ENCODE assay signal across 1 cellular context in genomic region chr17:72125226-72125651, GRCh38.
TF ChIP-seq lines count a peak whose summit lies in the region.

No MANE protein-coding gene starts in this region.

TF ChIP-seq in HepG2, 621 proteins besides CTCF, POLR2A, EP300 and RAD21 (continued from another document and continues in another):
- no peak for TF ChIP-seq ZNF407 (CRISPR knock-in tag; IDR thresholded peaks at IDR 0.05; ENCODE audit: not compliant biosample characterization)
- peak; percentile 53 for TF ChIP-seq NCOA2 (CRISPR knock-in tag; IDR thresholded peaks at IDR 0.05)
- TF ChIP-seq SRSF1 (optimal IDR thresholded peaks at IDR 0.05; ENCODE audit: low read depth, low read length), result no peak
- no peak for TF ChIP-seq TERF1 (CRISPR knock-in tag; IDR thresholded peaks at IDR 0.05)
- TF ChIP-seq RFXAP (CRISPR knock-in tag; IDR thresholded peaks at IDR 0.05; ENCODE audit: borderline replicate concordance), result 0 out of 2 replicates have a peak, but pooled peaks have one; percentile 36
- TF ChIP-seq NFIB (CRISPR knock-in tag; IDR thresholded peaks at IDR 0.05; ENCODE audit: borderline replicate concordance), result no peak
- TF ChIP-seq EEA1 (CRISPR knock-in tag; IDR thresholded peaks at IDR 0.05; ENCODE audit: borderline replicate concordance), result no peak
- TF ChIP-seq DNMT1 (CRISPR knock-in tag; IDR thresholded peaks at IDR 0.05), result no peak
- peak; percentile 22; the same call in 1 of the 2 replicates for TF ChIP-seq KDM5A (IDR thresholded peaks at IDR 0.05; ENCODE audit: borderline replicate concordance, low read length)
- no peak for TF ChIP-seq MXD4 (CRISPR knock-in tag; IDR thresholded peaks at IDR 0.05)
- no peak for TF ChIP-seq ZNF30 (CRISPR knock-in tag; IDR thresholded peaks at IDR 0.05)
- TF ChIP-seq TMF1 (CRISPR knock-in tag; IDR thresholded peaks at IDR 0.05; ENCODE audit: low read depth), result no peak
- no peak for TF ChIP-seq SNAPC2 (CRISPR knock-in tag; IDR thresholded peaks at IDR 0.05)
- TF ChIP-seq, protein P1, sequence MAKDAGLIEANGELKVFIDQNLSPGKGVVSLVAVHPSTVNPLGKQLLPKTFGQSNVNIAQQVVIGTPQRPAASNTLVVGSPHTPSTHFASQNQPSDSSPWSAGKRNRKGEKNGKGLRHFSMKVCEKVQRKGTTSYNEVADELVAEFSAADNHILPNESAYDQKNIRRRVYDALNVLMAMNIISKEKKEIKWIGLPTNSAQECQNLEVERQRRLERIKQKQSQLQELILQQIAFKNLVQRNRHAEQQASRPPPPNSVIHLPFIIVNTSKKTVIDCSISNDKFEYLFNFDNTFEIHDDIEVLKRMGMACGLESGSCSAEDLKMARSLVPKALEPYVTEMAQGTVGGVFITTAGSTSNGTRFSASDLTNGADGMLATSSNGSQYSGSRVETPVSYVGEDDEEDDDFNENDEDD (CRISPR knock-in tag; IDR thresholded peaks at IDR 0.05; ENCODE audit: borderline replicate concordance), result no peak
- TF ChIP-seq MTF1 (CRISPR knock-in tag; IDR thresholded peaks at IDR 0.05), result no peak
- TF ChIP-seq ZNF570 (CRISPR knock-in tag; IDR thresholded peaks at IDR 0.05; ENCODE audit: borderline replicate concordance), result no peak
- no peak for TF ChIP-seq JDP2 (CRISPR knock-in tag; IDR thresholded peaks at IDR 0.05; ENCODE audit: borderline replicate concordance)
- peak; percentile 64; the same call in 1 of the 2 replicates for TF ChIP-seq ZC3H4 (CRISPR knock-in tag; IDR thresholded peaks at IDR 0.05; ENCODE audit: borderline replicate concordance)
- TF ChIP-seq ZFX (CRISPR knock-in tag; IDR thresholded peaks at IDR 0.05; ENCODE audit: low read depth), result 0 out of 2 replicates have a peak, but pooled peaks have one; percentile 30
- TF ChIP-seq NFYC (CRISPR knock-in tag; IDR thresholded peaks at IDR 0.05), result peak; percentile 50
- TF ChIP-seq SSRP1 (CRISPR knock-in tag; IDR thresholded peaks at IDR 0.05), result peak; percentile 56; the same call in 1 of the 2 replicates
- no peak for TF ChIP-seq PHB2 (IDR thresholded peaks at IDR 0.05; ENCODE audit: partially characterized antibody)
- TF ChIP-seq FOXK2 (IDR thresholded peaks at IDR 0.05), result no peak
- peak; percentile 54 for TF ChIP-seq TEAD3 (CRISPR knock-in tag; optimal IDR thresholded peaks at IDR 0.05; ENCODE audit: borderline replicate concordance)
- TF ChIP-seq PAWR (CRISPR knock-in tag; IDR thresholded peaks at IDR 0.05; ENCODE audit: borderline replicate concordance), result no peak
- 0 out of 2 replicates have a peak, but pooled peaks have one; percentile 56 for TF ChIP-seq KDM4B (CRISPR knock-in tag; IDR thresholded peaks at IDR 0.05)
- TF ChIP-seq PCBP1 (IDR thresholded peaks at IDR 0.05; ENCODE audit: borderline replicate concordance, low read depth, low read length), result no peak
- no peak for TF ChIP-seq RFX1 (IDR thresholded peaks at IDR 0.05)
- TF ChIP-seq KAT8 (CRISPR knock-in tag; IDR thresholded peaks at IDR 0.05), result 0 out of 2 replicates have a peak, but pooled peaks have one; percentile 23
- peak; percentile 21; the same call in 1 of the 2 replicates for TF ChIP-seq FOXP4 (CRISPR knock-in tag; IDR thresholded peaks at IDR 0.05)
- TF ChIP-seq, protein P2, sequence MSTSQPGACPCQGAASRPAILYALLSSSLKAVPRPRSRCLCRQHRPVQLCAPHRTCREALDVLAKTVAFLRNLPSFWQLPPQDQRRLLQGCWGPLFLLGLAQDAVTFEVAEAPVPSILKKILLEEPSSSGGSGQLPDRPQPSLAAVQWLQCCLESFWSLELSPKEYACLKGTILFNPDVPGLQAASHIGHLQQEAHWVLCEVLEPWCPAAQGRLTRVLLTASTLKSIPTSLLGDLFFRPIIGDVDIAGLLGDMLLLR (CRISPR knock-in tag; IDR thresholded peaks at IDR 0.05), result no peak
- TF ChIP-seq ATF2 (CRISPR knock-in tag; IDR thresholded peaks at IDR 0.05), result no peak; the same call in 1 of the 2 replicates
- TF ChIP-seq RARG (CRISPR knock-in tag; IDR thresholded peaks at IDR 0.05; ENCODE audit: low read depth), result no peak
- peak; percentile 41; the same call in 1 of the 2 replicates for TF ChIP-seq ZNF7 (CRISPR knock-in tag; IDR thresholded peaks at IDR 0.05)
- TF ChIP-seq BATF2 (CRISPR knock-in tag; IDR thresholded peaks at IDR 0.05), result no peak
- TF ChIP-seq SOX6 (IDR thresholded peaks at IDR 0.05), result no peak
- peak; percentile 11; the same call in 1 of the 2 replicates for TF ChIP-seq SOX6 (CRISPR knock-in tag; IDR thresholded peaks at IDR 0.05)
- no peak for TF ChIP-seq U2AF1 (optimal IDR thresholded peaks at IDR 0.05; ENCODE audit: low read depth, low read length)
- 0 out of 2 replicates have a peak, but pooled peaks have one; percentile 56 for TF ChIP-seq ZMYM4 (CRISPR knock-in tag; IDR thresholded peaks at IDR 0.05)
- peak; percentile 24; the same call in 1 of the 2 replicates for TF ChIP-seq MYC (CRISPR knock-in tag; IDR thresholded peaks at IDR 0.05; ENCODE audit: borderline replicate concordance)
- TF ChIP-seq ZSCAN21 (CRISPR knock-in tag; IDR thresholded peaks at IDR 0.05; ENCODE audit: borderline replicate concordance), result no peak
- TF ChIP-seq ZFAT (CRISPR knock-in tag; conservative IDR thresholded peaks at IDR 0.05), result no peak
- no peak for TF ChIP-seq ZNF749 (CRISPR knock-in tag; IDR thresholded peaks at IDR 0.05; ENCODE audit: borderline replicate concordance)
- TF ChIP-seq ZNF33B (CRISPR knock-in tag; IDR thresholded peaks at IDR 0.05), result no peak
- TF ChIP-seq REPIN1 (CRISPR knock-in tag; IDR thresholded peaks at IDR 0.05; ENCODE audit: borderline replicate concordance, low read depth), result no peak
- no peak for TF ChIP-seq CBX2 (IDR thresholded peaks at IDR 0.05; ENCODE audit: low read depth, low read length)
- no peak for TF ChIP-seq CBX2 (CRISPR knock-in tag; IDR thresholded peaks at IDR 0.05; ENCODE audit: low read depth)
- no peak for TF ChIP-seq SMAD1 (CRISPR knock-in tag; IDR thresholded peaks at IDR 0.05; ENCODE audit: borderline replicate concordance, low read depth)
- no peak for TF ChIP-seq ZNF460 (CRISPR knock-in tag; IDR thresholded peaks at IDR 0.05; ENCODE audit: borderline replicate concordance)
- no peak for TF ChIP-seq MLX (CRISPR knock-in tag; IDR thresholded peaks at IDR 0.05)
- TF ChIP-seq ATM (IDR thresholded peaks at IDR 0.05; ENCODE audit: borderline replicate concordance), result no peak
- TF ChIP-seq XBP1 (CRISPR knock-in tag; IDR thresholded peaks at IDR 0.05), result no peak
- no peak for TF ChIP-seq EHMT2 (IDR thresholded peaks at IDR 0.05; ENCODE audit: borderline replicate concordance, low read depth, low read length)
- TF ChIP-seq ZNF496 (CRISPR knock-in tag; IDR thresholded peaks at IDR 0.05; ENCODE audit: insufficient replicate concordance), result no peak
- no peak for TF ChIP-seq ZNF746 (CRISPR knock-in tag; IDR thresholded peaks at IDR 0.05)
- TF ChIP-seq CENPT (CRISPR knock-in tag; IDR thresholded peaks at IDR 0.05; ENCODE audit: low read depth), result no peak
- TF ChIP-seq ETV6 (CRISPR knock-in tag; conservative IDR thresholded peaks at IDR 0.05), result no peak
- no peak for TF ChIP-seq ZNF292 (CRISPR knock-in tag; IDR thresholded peaks at IDR 0.05; ENCODE audit: borderline replicate concordance, low read depth)
